Comparison of ENCODE assay signal across 21 cellular contexts in genomic region chr3:46646700-46647099, GRCh38. TPM values are rescaled to one million over a fixed set of nuclear protein-coding genes. Genes with fewer than 3 reads are reported as not detected.
A peak's percentile ranks its signal among the peaks of the same experiment; 100 is the strongest.
DNase-seq lines count a peak whose midpoint lies in the region; ATAC-seq and TF ChIP-seq lines count a peak whose summit lies in the region.
"Had no signal": no experiment of that assay in that cellular context is flagged by ENCODE, and none has a peak within 500 bp of the region (broad histone marks: within the 10 kb centered on the region; RNA-seq: fewer than 3 reads in every experiment).

No MANE protein-coding gene starts in this region.

- H3K4me2 ChIP-seq in GM23338: no peak overlapping the region

- no peaks in the 10 kb centered on the region for H3K9me3 ChIP-seq in breast epithelium
- H3K9me3 ChIP-seq: MG63 had no signal

- POLR2A ChIA-PET in MCF 10A (lab: Yijun Ruan, JAX): interaction anchor here (1.1 to 1.3 kb wide), 2 partner anchors 14 to 18 kb away, joined by 3 to 4 read pairs; no protein-coding TSS in a partner anchor

- H3K9me3 Mint-ChIP-seq in MCF 10A (ENCODE audit: unreplicated experiment): peaks cover 12% of the 10 kb centered on the region
- peaks cover 3% of the 10 kb centered on the region; the same call in 2 of the 3 replicates for H3K9me3 Mint-ChIP-seq in GM23338

- no peaks in the 10 kb centered on the region for H3K79me2 ChIP-seq in GM23338 (replicated peaks; ENCODE audit: insufficient read depth)

- H3K4me1 ChIP-seq in breast epithelium (no peaks in the 10 kb centered on the region), GM23338 (ENCODE audit: insufficient read depth) (no peaks in the 10 kb centered on the region)
- H3K4me1 ChIP-seq: esophagus muscularis mucosa, upper lobe of left lung had no signal

- CTCF ChIA-PET in MCF 10A (lab: Yijun Ruan, JAX): no interaction called here

- peaks cover 7% of the 10 kb centered on the region for H3K36me3 Mint-ChIP-seq in MCF 10A (ENCODE audit: insufficient read depth, unreplicated experiment)
- no peaks in the 10 kb centered on the region; the same call in 2 of the 3 replicates for H3K36me3 Mint-ChIP-seq in GM23338 (ENCODE audit: low read depth)
- H3K36me3 Mint-ChIP-seq: CD8-positive, alpha-beta T cell; stimulated activated naive B cell treated with anti-CD40 and anti-IgM and Interleukin-4, amounts not matched to agents 10 μg/mL and 1 μg/mL and 100 μg/mL, for 72 hours had no signal

- H3K27me3 Mint-ChIP-seq in MCF 10A (ENCODE audit: insufficient read depth, unreplicated experiment): no peaks in the 10 kb centered on the region
- no peaks in the 10 kb centered on the region for H3K27me3 Mint-ChIP-seq in GM23338 (ENCODE audit: insufficient read depth, low read depth, poor library complexity)

- peaks cover 10% of the 10 kb centered on the region for H3K4me1 Mint-ChIP-seq in MCF 10A (ENCODE audit: insufficient read depth, unreplicated experiment)
- H3K4me1 Mint-ChIP-seq in GM23338: no peaks in the 10 kb centered on the region; the same call in 2 of the 3 replicates
- H3K4me1 Mint-ChIP-seq: activated CD4-positive, alpha-beta T cell treated with anti-CD3 and anti-CD28 coated beads, Interleukin-2, amount 10 ng/mL, durations not matched to agents 24 days and 14 days; stimulated activated naive B cell treated with anti-CD40 and anti-IgM and Interleukin-4, amounts not matched to agents 10 μg/mL and 1 μg/mL and 100 μg/mL, for 72 hours had no signal

- no peaks in the 10 kb centered on the region for H3K27me3 ChIP-seq in breast epithelium
- H3K27me3 ChIP-seq in GM23338 (ENCODE audit: insufficient read depth): no peaks in the 10 kb centered on the region
- H3K27me3 ChIP-seq: esophagus muscularis mucosa, MG63, upper lobe of left lung had no signal

- intact Hi-C loops in MCF 10A (cut with micrococcal nuclease) (no loop called here), breast epithelium (cut with DNase I; ENCODE audit: low total_unique reads) (no loop called here)

- no TSS peak for BruUV-seq in MCF 10A (replicated peaks; lab: Mats Ljungman, UMichigan)

- H3K27ac ChIP-seq in breast epithelium (no peak overlapping the region), GM23338 (ENCODE audit: low read depth) (no peak overlapping the region)
- H3K27ac ChIP-seq: 22Rv1, esophagus muscularis mucosa, SK-N-MC, upper lobe of left lung had no signal

- TF ChIP-seq POLR2A in breast epithelium (IDR thresholded peaks at IDR 0.05): no peak

- no peaks in the 10 kb centered on the region for H3F3A ChIP-seq in GM23338 (replicated peaks; ENCODE audit: low read depth)

- H3K4me3 Mint-ChIP-seq in MCF 10A (ENCODE audit: unreplicated experiment): no peak overlapping the region
- H3K4me3 Mint-ChIP-seq in GM23338: no peak overlapping the region
- H3K4me3 Mint-ChIP-seq: activated CD4-positive, alpha-beta T cell treated with anti-CD3 and anti-CD28 coated beads, Interleukin-2, amount 10 ng/mL, durations not matched to agents 24 days and 14 days; CD8-positive, alpha-beta T cell; stimulated activated naive B cell treated with anti-CD40 and anti-IgM and Interleukin-4, amounts not matched to agents 10 μg/mL and 1 μg/mL and 100 μg/mL, for 72 hours had no signal

- DNase-seq in MCF 10A (ENCODE audit: unreplicated experiment) (peak; percentile 39), breast epithelium (ENCODE audit: low spot score in 2 of 2) (no peak), NCI-H226 (peak; percentile 26), epithelial cell of esophagus (ENCODE audit: low read depth) (peak; percentile 79), renal cortical epithelial cell (ENCODE audit: low read depth) (peak; percentile 31), NCI-H1694 treated with DMSO at 0.1 percent for 48 hours (lab: John Stamatoyannopoulos, UW) (no peak), GM23338 (ENCODE audit: low spot score) (no peak), middle frontal gyrus (ENCODE audit: extremely low spot score, low spot score) (no peak)
- DNase-seq: activated CD4-positive, alpha-beta T cell treated with anti-CD3 and anti-CD28 coated beads, Interleukin-2, amount 10 ng/mL, durations not matched to agents 24 days and 14 days; activated naive CD4-positive, alpha-beta T cell; CD8-positive, alpha-beta T cell; MG63; NCI-H187; stimulated activated naive B cell treated with anti-CD40 and anti-IgM and Interleukin-4, amounts not matched to agents 10 μg/mL and 1 μg/mL and 100 μg/mL, for 72 hours; upper lobe of left lung had no signal

- H3K27ac Mint-ChIP-seq in MCF 10A (ENCODE audit: low read depth, unreplicated experiment): peak overlapping the region; percentile 60
- no peak overlapping the region for H3K27ac Mint-ChIP-seq in GM23338
- H3K27ac Mint-ChIP-seq: activated CD4-positive, alpha-beta T cell treated with anti-CD3 and anti-CD28 coated beads, Interleukin-2, amount 10 ng/mL, durations not matched to agents 24 days and 14 days; CD8-positive, alpha-beta T cell; stimulated activated naive B cell treated with anti-CD40 and anti-IgM and Interleukin-4, amounts not matched to agents 10 μg/mL and 1 μg/mL and 100 μg/mL, for 72 hours had no signal

- TF ChIP-seq CTCF in MCF 10A (IDR thresholded peaks at IDR 0.05; ENCODE audit: unreplicated experiment) (no peak), breast epithelium (IDR thresholded peaks at IDR 0.05) (no peak), epithelial cell of esophagus (IDR thresholded peaks at IDR 0.05; ENCODE audit: insufficient read depth, low read depth, low read length, missing control alignments) (no peak), GM23338 (conservative IDR thresholded peaks at IDR 0.05; ENCODE audit: low read depth in 2 of 2) (no peak)

- H3K4me3 ChIP-seq in breast epithelium (no peak overlapping the region), epithelial cell of esophagus (ENCODE audit: low read length) (no peak overlapping the region), GM23338 (no peak overlapping the region)
- H3K4me3 ChIP-seq: esophagus muscularis mucosa, MG63, SK-N-MC, upper lobe of left lung had no signal

- H3K36me3 ChIP-seq in breast epithelium (no peaks in the 10 kb centered on the region), GM23338 (ENCODE audit: insufficient read depth) (no peaks in the 10 kb centered on the region)
- H3K36me3 ChIP-seq: esophagus muscularis mucosa, MG63, upper lobe of left lung had no signal

- no peak overlapping the region for H2AFZ ChIP-seq in GM23338

- H3K9me2 ChIP-seq in GM23338 (ENCODE audit: insufficient read depth): no peaks in the 10 kb centered on the region

- ATAC-seq in GM23338: no peak
- ATAC-seq: CD8-positive, alpha-beta T cell; stimulated activated naive B cell treated with anti-CD40 and anti-IgM and Interleukin-4, amounts not matched to agents 10 μg/mL and 1 μg/mL and 100 μg/mL, for 72 hours had no signal

- no peaks in the 10 kb centered on the region for H4K20me1 ChIP-seq in GM23338 (replicated peaks; ENCODE audit: insufficient read depth)

TF ChIP-seq in GM23338, 12 proteins besides CTCF, POLR2A, EP300 and RAD21 (continues in another document):
- TF ChIP-seq ETS1 (IDR thresholded peaks at IDR 0.05) (no peak), EZH2phosphoT487 (IDR thresholded peaks at IDR 0.05; ENCODE audit: unreplicated experiment) (no peak), STAT1 (IDR thresholded peaks at IDR 0.05; ENCODE audit: unreplicated experiment) (no peak), ZNF331 (CRISPR knock-in tag; IDR thresholded peaks at IDR 0.05; ENCODE audit: low read depth) (no peak)

RNA-seq across cellular contexts. Expression of gene FAM240A, which starts 34.4 kb away (rescaled TPM):
- not detected in 2 replicates for total RNA-seq in MCF 10A (2022)
- not detected for total RNA-seq in breast epithelium
- total RNA-seq in renal cortical epithelial cell: not detected in 2 replicates
- total RNA-seq in GM23338 (2014; rRNA removed; shearing (Covaris generic)): not detected in 2 replicates
- 0.18 TPM in 1 of 2 replicates, not detected in the other for polyA plus RNA-seq in GM23338 (2016; fragmentation: Nextera tagmentation; extraction: Ambion mirVana)
- total RNA-seq: activated CD4-positive, alpha-beta T cell treated with anti-CD3 and anti-CD28 coated beads, Interleukin-2, amount 10 ng/mL, durations not matched to agents 24 days and 14 days; CD8-positive, alpha-beta T cell; esophagus muscularis mucosa; liver; myocyte; NCI-H460; upper lobe of left lung had no signal
- polyA plus RNA-seq: liver had no signal

RNA-seq across cellular contexts. Expression of gene ALS2CL, which starts 46.8 kb away (rescaled TPM):
- 93.6 and 95.5 TPM in 2 replicates for total RNA-seq in MCF 10A (2022)
- total RNA-seq in breast epithelium: 10 to 100 TPM in 2 of 3 donors, 1 to 10 TPM in 1; 6.7 to 22.9 (median 20.6) TPM
- 19.0 and 24.8 TPM in 2 replicates for total RNA-seq in renal cortical epithelial cell
- 8.7 and 11.8 TPM in 2 replicates for total RNA-seq in GM23338 (2014; rRNA removed; shearing (Covaris generic))
- polyA plus RNA-seq in GM23338 (2016; fragmentation: Nextera tagmentation; extraction: Ambion mirVana): 2.6 and 3.4 TPM in 2 replicates

RNA-seq across cellular contexts. Expression of gene TMIE, which starts 54.5 kb away (rescaled TPM):
- total RNA-seq in MCF 10A (2022) (0.26 and 1.0 TPM in 2 replicates), breast epithelium (not detected), renal cortical epithelial cell (0.25 and 0.35 TPM in 2 replicates)
- total RNA-seq in GM23338 (2014; rRNA removed; shearing (Covaris generic)): 0.16 and 1.2 TPM in 2 replicates
- 0.70 and 0.84 TPM in 2 replicates for polyA plus RNA-seq in GM23338 (2016; fragmentation: Nextera tagmentation; extraction: Ambion mirVana)
- total RNA-seq: activated CD4-positive, alpha-beta T cell treated with anti-CD3 and anti-CD28 coated beads, Interleukin-2, amount 10 ng/mL, durations not matched to agents 24 days and 14 days had no signal

Comparison
In these comparisons a context has a peak if more than half of its experiments do, and no peak if none do; other contexts are left out.
1. DNase-seq: peak in MCF 10A (single experiment), NCI-H226 (single experiment), epithelial cell of esophagus (single experiment) and renal cortical epithelial cell (single experiment); none in breast epithelium (0 of 2), NCI-H1694 treated with DMSO at 0.1 percent for 48 hours (single experiment), GM23338 (single experiment) and middle frontal gyrus (single experiment).